Comparison of ENCODE assay signal across 8 cellular contexts in the genomic region with DNA sequence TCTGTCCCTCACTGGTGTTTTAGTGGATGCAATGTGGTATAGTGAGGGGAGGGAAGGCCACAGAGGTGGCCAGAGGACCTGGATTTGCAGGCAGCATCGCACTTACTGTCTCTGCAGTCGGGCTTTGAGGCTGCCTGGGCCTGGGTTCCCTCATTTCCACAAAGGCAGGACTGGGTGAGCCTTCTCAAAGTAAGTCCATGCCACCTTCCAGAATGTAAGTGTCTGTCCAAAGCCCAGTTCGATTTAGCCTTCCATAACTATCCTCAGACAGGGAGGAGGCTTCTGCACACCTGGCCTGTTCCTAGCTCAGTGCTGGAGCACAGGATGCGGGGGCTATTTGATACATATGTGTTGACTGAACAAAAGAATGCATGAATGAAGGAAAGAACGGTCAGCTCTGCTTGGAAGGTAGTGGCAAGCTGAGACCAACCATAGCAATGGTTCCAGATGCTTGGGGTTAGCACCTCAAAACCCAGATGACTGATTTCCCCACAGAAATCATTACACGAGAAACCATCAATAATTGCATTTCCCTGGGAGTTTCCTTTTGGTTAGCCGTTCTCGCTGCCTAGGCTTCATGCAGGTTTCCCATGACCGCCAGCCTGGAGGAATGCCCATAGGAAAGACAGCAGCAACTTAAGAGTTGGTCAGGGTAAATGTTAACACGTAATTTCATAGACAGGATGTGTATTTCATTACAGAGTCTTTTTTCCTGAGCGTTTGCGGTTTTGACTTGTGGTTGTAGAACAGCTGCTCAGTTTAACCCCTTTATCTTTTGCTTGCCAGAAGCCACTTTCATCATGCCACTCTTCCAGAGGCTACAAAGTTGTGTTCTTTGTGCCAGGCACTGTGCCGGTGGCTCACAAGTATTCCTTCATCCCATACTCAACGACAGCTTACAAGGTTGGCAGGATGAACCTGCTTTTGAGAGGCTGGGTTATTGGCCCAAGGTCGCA. TPM values are rescaled to one million over a fixed set of nuclear protein-coding genes. Genes with fewer than 3 reads are reported as not detected.
DNase-seq lines count a peak whose midpoint lies in the region; ATAC-seq lines count a peak whose summit lies in the region.

No MANE protein-coding gene starts in this region.

- peak overlapping the region in 1 of 2 experiments; percentile 87 for H3K4me3 ChIP-seq in mesenchymal stem cell (ENCODE audit: insufficient read depth in 1 of 2, low read depth in 1 of 2, low read length in 2 of 2)

- no peak overlapping the region for H2BK120ac ChIP-seq in mesenchymal stem cell (ENCODE audit: low read depth, low read length)

- H3K23ac ChIP-seq in mesenchymal stem cell (ENCODE audit: low read length in 2 of 2), result no peak overlapping the region

- no peaks in the 10 kb centered on the region for H3K36me3 ChIP-seq in mesenchymal stem cell (ENCODE audit: control insufficient read depth in 1 of 2, insufficient read depth in 2 of 2, low read depth in 1 of 2, low read length in 2 of 2)

- H4K91ac ChIP-seq in mesenchymal stem cell (ENCODE audit: low read length), result no peak overlapping the region

- no peak overlapping the region for H3K4me2 ChIP-seq in mesenchymal stem cell (ENCODE audit: low read length, poor library complexity, severe bottlenecking)

- ATAC-seq in GM19035 (IDR thresholded peaks at IDR 0.05; ENCODE audit: unreplicated experiment), result no peak

- no peak overlapping the region for H2BK5ac ChIP-seq in mesenchymal stem cell (ENCODE audit: low read depth, low read length, poor library complexity, severe bottlenecking)

- H2AFZ ChIP-seq in mesenchymal stem cell (ENCODE audit: low read depth, low read length), result no peak overlapping the region

- no peak overlapping the region for H3K18ac ChIP-seq in mesenchymal stem cell (ENCODE audit: low read depth in 1 of 2, low read length in 2 of 2)

- no peaks in the 10 kb centered on the region for H3K9me3 ChIP-seq in mesenchymal stem cell (ENCODE audit: control insufficient read depth, low read length)

- no peak overlapping the region for H2BK15ac ChIP-seq in mesenchymal stem cell (ENCODE audit: low read depth, poor library complexity, severe bottlenecking)

- H3K14ac ChIP-seq in mesenchymal stem cell (ENCODE audit: low read length in 2 of 2), result no peak overlapping the region

- H3K4ac ChIP-seq in mesenchymal stem cell (ENCODE audit: low read depth in 1 of 2, low read length in 2 of 2), result no peak overlapping the region

- DNase-seq in NOMO-1 (lab: John Stamatoyannopoulos, UW; ENCODE audit: unreplicated experiment in 2 of 2) (peak; percentile 58 to 82), NOMO-1 treated with dmso at 0.1 percent for 144 hours (lab: John Stamatoyannopoulos, UW; ENCODE audit: unreplicated experiment) (no peak), KBM-7 (peak; percentile 85), mesenchymal stem cell (peak; percentile 34), DMS153 treated with DMSO at 0.1 percent for 48 hours (lab: John Stamatoyannopoulos, UW; ENCODE audit: unreplicated experiment) (no peak), NCI-H1048 (lab: John Stamatoyannopoulos, UW) (no peak)
- DNase-seq in activated CD8-positive, alpha-beta memory T cell treated with anti-CD3 and anti-CD28 coated beads, Interleukin-2, amount 50 U/mL, for 1 hour (ENCODE audit: extremely low read depth), result peak; percentile 27

- 89% methylated on average over 13 of the region's 15 CpGs for WGBS in mesenchymal stem cell

- H3K27me3 ChIP-seq in mesenchymal stem cell (ENCODE audit: control insufficient read depth in 1 of 2, insufficient read depth in 1 of 2, low read length in 2 of 2), result no peaks in the 10 kb centered on the region

- H4K8ac ChIP-seq in mesenchymal stem cell (ENCODE audit: low read length), result no peak overlapping the region

- peaks cover 19% of the 10 kb centered on the region for H3K4me1 ChIP-seq in mesenchymal stem cell (ENCODE audit: control insufficient read depth, insufficient read depth, low read depth, low read length)

- in situ Hi-C loops in KBM-7 (cut with MboI; ENCODE audit: low pct_unique_long_range_greater_than_20kb, low sequenced_read_pairs), result loop anchor here (10.0 kb wide), 1 partner anchor 427 kb away; no protein-coding TSS in a partner anchor

- no peak overlapping the region for H3K27ac ChIP-seq in mesenchymal stem cell (ENCODE audit: low read length, poor library complexity, severe bottlenecking)

- H3K79me1 ChIP-seq in mesenchymal stem cell (replicated peaks; ENCODE audit: low read length, poor library complexity, severe bottlenecking), result peaks cover 24% of the 10 kb centered on the region

- no peak overlapping the region for H2BK12ac ChIP-seq in mesenchymal stem cell (ENCODE audit: low read length in 2 of 2)

- H3K9ac ChIP-seq in mesenchymal stem cell (ENCODE audit: low read length), result peak overlapping the region; percentile 3

- no peak overlapping the region for H2AK5ac ChIP-seq in mesenchymal stem cell (ENCODE audit: low read length, severe bottlenecking)

RNA-seq across cellular contexts. Expression of gene IL17RA, which starts 2.7 kb away (rescaled TPM):
- 11.8 TPM for polyA plus RNA-seq in mesenchymal stem cell (2013, experiment 1 of 2)
- polyA plus RNA-seq in mesenchymal stem cell (2013, experiment 2 of 2), result 10.8 TPM

RNA-seq across cellular contexts. Expression of gene TMEM121B, which starts 33.7 kb away (rescaled TPM):
- polyA plus RNA-seq in mesenchymal stem cell (2013, experiment 1 of 2), result 0.11 TPM
- polyA plus RNA-seq in mesenchymal stem cell (2013, experiment 2 of 2), result 0.08 TPM

Comparison
In these comparisons a context has a peak if more than half of its experiments do, and no peak if none do; other contexts are left out.
1. DNase-seq: peak in NOMO-1 (2 of 2), KBM-7 (single experiment), activated CD8-positive, alpha-beta memory T cell treated with anti-CD3 and anti-CD28 coated beads, Interleukin-2, amount 50 U/mL, for 1 hour (single experiment) and mesenchymal stem cell (single experiment); none in NOMO-1 treated with dmso at 0.1 percent for 144 hours (single experiment), DMS153 treated with DMSO at 0.1 percent for 48 hours (single experiment) and NCI-H1048 (single experiment).